Comparison of ENCODE assay signal across 15 cellular contexts in genomic region chr4:84753318-84753972, GRCh38.
A peak's percentile ranks its signal among the peaks of the same experiment; 100 is the strongest.
DNase-seq lines count a peak whose midpoint lies in the region; ATAC-seq and TF ChIP-seq lines count a peak whose summit lies in the region.
"Had no signal": no experiment of that assay in that cellular context is flagged by ENCODE, and none has a peak within 500 bp of the region (broad histone marks: within the 10 kb centered on the region; RNA-seq: fewer than 3 reads in every experiment).

No MANE protein-coding gene starts in this region.

- H3K4ac ChIP-seq in mesendoderm (ENCODE audit: low read depth, low read length): no peak overlapping the region

- no peaks in the 10 kb centered on the region for H3K4me1 ChIP-seq in mesendoderm (ENCODE audit: control insufficient read depth, low read depth, low read length)
- H3K4me1 ChIP-seq: HAP-1 had no signal

- DNase-seq in GDM1 (lab: John Stamatoyannopoulos, UW) (peak; percentile 12), NOMO-1 (lab: John Stamatoyannopoulos, UW; ENCODE audit: unreplicated experiment in 2 of 2) (peak; percentile 50 to 90), dermis blood vessel endothelial cell (peak; percentile 17), nephron progenitor cell (no peak), mesendoderm (no peak), cerebellar nuclear complex (lab: John Stamatoyannopoulos, UW) (no peak), omental fat pad (ENCODE audit: low spot score) (no peak), NCI-H510A (lab: John Stamatoyannopoulos, UW) (no peak)
- DNase-seq: activated CD4-positive, alpha-beta T cell treated with anti-CD3 and anti-CD28 coated beads, Interleukin-2, amount 50 U/mL, for 4 hours; effector memory CD4-positive, alpha-beta T cell; EL; NCI-H1417 treated with DMSO at 0.1 percent for 48 hours had no signal

- TF ChIP-seq CTCF in nephron progenitor cell (IDR thresholded peaks at IDR 0.05): no peak
- no peak for TF ChIP-seq CTCF in omental fat pad (IDR thresholded peaks at IDR 0.05)

- H3K27me3 ChIP-seq in mesendoderm (ENCODE audit: insufficient read depth, low read length, poor library complexity): no peaks in the 10 kb centered on the region

- H4K8ac ChIP-seq in mesendoderm (ENCODE audit: low read depth, low read length): no peak overlapping the region

- H2BK15ac ChIP-seq in mesendoderm (replicated peaks; ENCODE audit: low read depth): no peak overlapping the region

- H2BK120ac ChIP-seq in mesendoderm (ENCODE audit: low read depth, low read length): no peak overlapping the region

- H2AK5ac ChIP-seq in mesendoderm (ENCODE audit: low read length): no peak overlapping the region

- H3K36me3 Mint-ChIP-seq in nephron progenitor cell (ENCODE audit: low read depth): peaks cover 28% of the 10 kb centered on the region

- H3K18ac ChIP-seq in mesendoderm (ENCODE audit: low read length): no peak overlapping the region

- H3K4me3 ChIP-seq in mesendoderm (ENCODE audit: low read length): no peak overlapping the region
- H3K4me3 ChIP-seq: HAP-1 had no signal

- ATAC-seq in omental fat pad (ENCODE audit: low FRiP score): no peak

- no peak overlapping the region for H3K56ac ChIP-seq in mesendoderm (ENCODE audit: low read length)

- no peak overlapping the region for H3K23ac ChIP-seq in mesendoderm (ENCODE audit: low read length)

- H4K5ac ChIP-seq in mesendoderm (ENCODE audit: low read length): no peak overlapping the region

- H3K79me1 ChIP-seq in mesendoderm (ENCODE audit: low read length): no peaks in the 10 kb centered on the region

- no CpG with 5 or more reads among the region's 7 CpGs for WGBS in mesendoderm (ENCODE audit: extremely low coverage, insufficient coverage, low lambda C conversion rate)

- H3K79me2 ChIP-seq in mesendoderm (ENCODE audit: control insufficient read depth, insufficient read depth, low read length): no peaks in the 10 kb centered on the region

- no peak overlapping the region for H3K27ac ChIP-seq in mesendoderm (ENCODE audit: low read depth, low read length)
- H3K27ac ChIP-seq: KMS-11 had no signal

- H3K4me1 Mint-ChIP-seq in nephron progenitor cell: no peaks in the 10 kb centered on the region
- H3K4me1 Mint-ChIP-seq: central memory CD8-positive, alpha-beta T cell had no signal

- H3K4me2 ChIP-seq in mesendoderm (ENCODE audit: low read length): no peak overlapping the region
- H3K4me2 ChIP-seq: KMS-11 had no signal

- peaks cover 4% of the 10 kb centered on the region for H3K36me3 ChIP-seq in mesendoderm (ENCODE audit: control insufficient read depth, insufficient read depth, low read length)

- H3K9ac ChIP-seq in mesendoderm (ENCODE audit: low read length): no peak overlapping the region
- H3K9ac ChIP-seq: KMS-11 had no signal

- H3K27me3 Mint-ChIP-seq in nephron progenitor cell (ENCODE audit: low read depth, poor library complexity): no peaks in the 10 kb centered on the region
- H3K27me3 Mint-ChIP-seq: central memory CD8-positive, alpha-beta T cell had no signal

- H3K9me3 Mint-ChIP-seq in nephron progenitor cell: no peaks in the 10 kb centered on the region
- H3K9me3 Mint-ChIP-seq: central memory CD8-positive, alpha-beta T cell had no signal

- no peak overlapping the region for H3K4me3 Mint-ChIP-seq in nephron progenitor cell
- H3K4me3 Mint-ChIP-seq: central memory CD8-positive, alpha-beta T cell had no signal

- no peak overlapping the region for H2BK5ac ChIP-seq in mesendoderm (ENCODE audit: low read length)

- peak overlapping the region; percentile 46 for H3K27ac Mint-ChIP-seq in nephron progenitor cell

Comparison
In these comparisons a context has a peak if more than half of its experiments do, and no peak if none do; other contexts are left out.
1. DNase-seq: peak in GDM1 (single experiment), NOMO-1 (2 of 2) and dermis blood vessel endothelial cell (single experiment); none in nephron progenitor cell (single experiment), mesendoderm (single experiment), cerebellar nuclear complex (0 of 2), omental fat pad (single experiment) and NCI-H510A (single experiment).